Comparison of ENCODE assay signal across 22 cellular contexts in the genomic region with DNA sequence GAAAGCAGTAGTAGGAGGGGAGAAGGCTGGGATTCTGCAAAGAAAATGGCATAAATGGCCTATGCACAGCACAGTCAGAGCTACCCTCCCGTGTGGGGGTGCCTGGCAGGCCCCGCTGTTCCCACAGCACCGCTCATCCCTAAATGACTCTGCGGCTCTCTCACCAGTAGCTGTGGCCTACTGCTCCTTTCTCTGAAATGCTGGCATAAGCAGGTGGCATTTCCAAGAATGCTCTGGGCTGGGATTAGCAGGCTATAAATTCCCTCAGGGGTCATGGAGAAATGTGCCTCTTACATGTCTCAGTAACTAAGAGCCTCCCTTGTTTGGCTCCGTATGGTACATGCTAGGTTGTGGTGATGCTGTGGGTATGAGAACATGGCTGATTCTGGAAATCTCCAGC.
DNase-seq lines count a peak whose midpoint lies in the region; ATAC-seq and TF ChIP-seq lines count a peak whose summit lies in the region.
"Had no signal": no experiment of that assay in that cellular context is flagged by ENCODE, and none has a peak within 500 bp of the region (broad histone marks: within the 10 kb centered on the region; RNA-seq: fewer than 3 reads in every experiment).

No MANE protein-coding gene starts in this region.

- H3K27ac ChIP-seq in HEK293 (ENCODE audit: extremely low read depth, low read depth, low read length), result no peak overlapping the region
- H3K27ac ChIP-seq in coronary artery, result no peak overlapping the region
- H3K27ac ChIP-seq in endodermal cell (ENCODE audit: low read depth, low read length), result no peak overlapping the region
- H3K27ac ChIP-seq: BLaER1 treated with 17β-estradiol and CSF1 and Interleukin-3, amounts not matched to agents 10 nM and 100 nM; SJSA1 had no signal

- H3K9me3 Mint-ChIP-seq in endodermal cell, result no peaks in the 10 kb centered on the region

- 0 out of 2 replicates have a peak, but pooled peaks cover 4% of the 10 kb centered on the region for H3K4me1 ChIP-seq in HEK293 (ENCODE audit: control insufficient read depth, insufficient read depth, low read length)
- peaks cover 7% of the 10 kb centered on the region for H3K4me1 ChIP-seq in endodermal cell (ENCODE audit: control insufficient read depth, insufficient read depth, low read length)
- H3K4me1 ChIP-seq: BLaER1 treated with 17β-estradiol and CSF1 and Interleukin-3, amounts not matched to agents 10 nM and 100 nM; HAP-1; SJSA1 had no signal

- POLR2A ChIA-PET in HEK293 (lab: Yijun Ruan, JAX), result no interaction called here

- H3K36me3 ChIP-seq in HEK293 (ENCODE audit: control insufficient read depth in 2 of 2, insufficient read depth in 1 of 2, low read length in 2 of 2) (no peaks in the 10 kb centered on the region), endodermal cell (ENCODE audit: control insufficient read depth, insufficient read depth, low read length) (no peaks in the 10 kb centered on the region)
- H3K36me3 ChIP-seq: BLaER1 treated with 17β-estradiol and CSF1 and Interleukin-3, amounts not matched to agents 10 nM and 100 nM; HAP-1; MG63; SJSA1 had no signal

- H3K36me3 Mint-ChIP-seq in endodermal cell (ENCODE audit: low read depth), result no peaks in the 10 kb centered on the region

- DNase-seq in NCI-H82 treated with DMSO at 0.1 percent for 48 hours (lab: John Stamatoyannopoulos, UW; ENCODE audit: unreplicated experiment) (peak; percentile 16), left cardiac atrium (no peak), myocyte (ENCODE audit: low read depth) (peak; percentile 3), coronary artery (ENCODE audit: low spot score) (no peak), endodermal cell (no peak)
- DNase-seq: AML-193; CD4-positive, alpha-beta T cell; COR-L47; DMS53; GOT3; IMR-90; KG1; MG63; NCI-H1417; NCI-H1694; NCI-H2029 treated with DMSO at 0.1 percent for 48 hours; NCI-H2227 treated with DMSO at 0.1 percent for 48 hours had no signal

- H3K9ac ChIP-seq in endodermal cell (ENCODE audit: extremely low read depth, low read length, poor library complexity, severe bottlenecking), result no peak overlapping the region
- H3K9ac ChIP-seq: BLaER1 treated with 17β-estradiol and CSF1 and Interleukin-3, amounts not matched to agents 10 nM and 100 nM had no signal

- WGBS in endodermal cell (ENCODE audit: insufficient coverage in 1 of 2, insufficient read length in 1 of 2), 2 experiments, result 94 to 97% methylated on average over 4 to 5 of the region's 5 CpGs

- peaks cover 27% of the 10 kb centered on the region for H3K4me1 Mint-ChIP-seq in endodermal cell

- H3K27me3 Mint-ChIP-seq in endodermal cell (ENCODE audit: insufficient read depth), result no peaks in the 10 kb centered on the region
- H3K27me3 Mint-ChIP-seq: CD4-positive, alpha-beta T cell had no signal

- no peak overlapping the region for H3K4me3 Mint-ChIP-seq in endodermal cell
- H3K4me3 Mint-ChIP-seq: CD4-positive, alpha-beta T cell had no signal

- H3K9me3 ChIP-seq in HEK293 (ENCODE audit: control insufficient read depth, insufficient read depth, low read depth, low read length) (no peaks in the 10 kb centered on the region), endodermal cell (ENCODE audit: control insufficient read depth, low read length) (no peaks in the 10 kb centered on the region)
- H3K9me3 ChIP-seq: BLaER1 treated with 17β-estradiol and CSF1 and Interleukin-3, amounts not matched to agents 10 nM and 100 nM; HAP-1; MG63; SJSA1 had no signal

- H3K27me3 ChIP-seq in endodermal cell (ENCODE audit: control insufficient read depth, insufficient read depth, low read length, poor library complexity, severe bottlenecking), result no peaks in the 10 kb centered on the region
- H3K27me3 ChIP-seq: BLaER1 treated with 17β-estradiol and CSF1 and Interleukin-3, amounts not matched to agents 10 nM and 100 nM; MG63 had no signal

- ATAC-seq in left cardiac atrium, result peak; percentile 47 to 58
- ATAC-seq in HG03045 (IDR thresholded peaks at IDR 0.05; ENCODE audit: unreplicated experiment), result no peak

- no peak for TF ChIP-seq CTCF in HEK293 (tag by site-specific recombination; IDR thresholded peaks at IDR 0.05)
- no peak for TF ChIP-seq CTCF in coronary artery (IDR thresholded peaks at IDR 0.05)
- TF ChIP-seq CTCF in endodermal cell (conservative IDR thresholded peaks at IDR 0.05), result no peak

- intact Hi-C loops in left cardiac atrium (cut with DNase I), result loop anchor here in 1 of 2 donors (5.0 kb wide), 1 partner anchor 73 kb away; no protein-coding TSS in a partner anchor

- H3K4me3 ChIP-seq in HEK293 (ENCODE audit: low read depth, low read length), result no peak overlapping the region
- no peak overlapping the region for H3K4me3 ChIP-seq in coronary artery
- no peak overlapping the region for H3K4me3 ChIP-seq in endodermal cell (ENCODE audit: low read length)
- H3K4me3 ChIP-seq: BLaER1 treated with 17β-estradiol and CSF1 and Interleukin-3, amounts not matched to agents 10 nM and 100 nM; HAP-1; MG63; SJSA1 had no signal

- H3K27ac Mint-ChIP-seq in endodermal cell, result no peak overlapping the region
- H3K27ac Mint-ChIP-seq: CD4-positive, alpha-beta T cell had no signal

- CTCF ChIA-PET in HEK293 (lab: Yijun Ruan, JAX), result no interaction called here

TF ChIP-seq in HEK293, 187 proteins besides CTCF, POLR2A, EP300 and RAD21:
- TF ChIP-seq ZNF112 (tag by site-specific recombination; IDR thresholded peaks at IDR 0.05), result no peak
- TF ChIP-seq, protein P1, sequence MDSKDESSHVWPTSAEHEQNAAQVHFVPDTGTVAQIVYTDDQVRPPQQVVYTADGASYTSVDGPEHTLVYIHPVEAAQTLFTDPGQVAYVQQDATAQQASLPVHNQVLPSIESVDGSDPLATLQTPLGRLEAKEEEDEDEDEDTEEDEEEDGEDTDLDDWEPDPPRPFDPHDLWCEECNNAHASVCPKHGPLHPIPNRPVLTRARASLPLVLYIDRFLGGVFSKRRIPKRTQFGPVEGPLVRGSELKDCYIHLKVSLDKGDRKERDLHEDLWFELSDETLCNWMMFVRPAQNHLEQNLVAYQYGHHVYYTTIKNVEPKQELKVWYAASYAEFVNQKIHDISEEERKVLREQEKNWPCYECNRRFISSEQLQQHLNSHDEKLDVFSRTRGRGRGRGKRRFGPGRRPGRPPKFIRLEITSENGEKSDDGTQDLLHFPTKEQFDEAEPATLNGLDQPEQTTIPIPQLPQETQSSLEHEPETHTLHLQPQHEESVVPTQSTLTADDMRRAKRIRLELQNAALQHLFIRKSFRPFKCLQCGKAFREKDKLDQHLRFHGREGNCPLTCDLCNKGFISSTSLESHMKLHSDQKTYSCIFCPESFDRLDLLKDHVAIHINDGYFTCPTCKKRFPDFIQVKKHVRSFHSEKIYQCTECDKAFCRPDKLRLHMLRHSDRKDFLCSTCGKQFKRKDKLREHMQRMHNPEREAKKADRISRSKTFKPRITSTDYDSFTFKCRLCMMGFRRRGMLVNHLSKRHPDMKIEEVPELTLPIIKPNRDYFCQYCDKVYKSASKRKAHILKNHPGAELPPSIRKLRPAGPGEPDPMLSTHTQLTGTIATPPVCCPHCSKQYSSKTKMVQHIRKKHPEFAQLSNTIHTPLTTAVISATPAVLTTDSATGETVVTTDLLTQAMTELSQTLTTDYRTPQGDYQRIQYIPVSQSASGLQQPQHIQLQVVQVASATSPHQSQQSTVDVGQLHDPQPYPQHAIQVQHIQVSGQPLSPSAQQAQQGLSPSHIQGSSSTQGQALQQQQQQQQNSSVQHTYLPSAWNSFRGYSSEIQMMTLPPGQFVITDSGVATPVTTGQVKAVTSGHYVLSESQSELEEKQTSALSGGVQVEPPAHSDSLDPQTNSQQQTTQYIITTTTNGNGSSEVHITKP (tag by site-specific recombination; IDR thresholded peaks at IDR 0.05), result peak; percentile 67

Comparison
In these comparisons a context has a peak if more than half of its experiments do, and no peak if none do; other contexts are left out.
1. DNase-seq: peak in NCI-H82 treated with DMSO at 0.1 percent for 48 hours (single experiment) and myocyte (single experiment); none in left cardiac atrium (single experiment), coronary artery (single experiment) and endodermal cell (single experiment).